In the genomic region with DNA sequence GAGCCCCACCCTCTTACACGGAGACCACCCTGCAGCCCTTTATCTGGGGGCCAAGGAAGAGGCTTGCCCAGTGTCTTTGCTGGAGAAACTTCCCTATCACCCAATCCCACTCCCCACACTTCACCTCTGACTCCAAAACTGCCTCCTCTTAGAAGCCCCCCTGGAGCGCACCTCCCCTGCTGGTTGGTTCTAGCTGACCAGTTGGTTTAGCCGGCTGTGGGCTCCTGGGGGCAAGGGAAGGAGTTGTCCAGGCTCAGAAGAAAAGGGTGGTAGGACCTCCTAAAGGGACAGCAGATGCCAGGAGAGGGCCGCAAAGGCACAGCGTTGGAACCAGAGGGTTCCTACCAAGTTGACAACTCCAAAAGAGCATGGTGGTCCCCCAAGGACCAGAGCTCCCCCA, we compare ENCODE assay signal across 11 cellular contexts. TPM values are rescaled to one million over a fixed set of nuclear protein-coding genes. Genes with fewer than 3 reads are reported as not detected.
DNase-seq lines count a peak whose midpoint lies in the region; TF ChIP-seq lines count a peak whose summit lies in the region.
"Had no signal": no experiment of that assay in that cellular context is flagged by ENCODE, and none has a peak within 500 bp of the region (broad histone marks: within the 10 kb centered on the region; RNA-seq: fewer than 3 reads in every experiment).

No MANE protein-coding gene starts in this region.

- no peak overlapping the region for H3K27ac Mint-ChIP-seq in glutamatergic neuron (ENCODE audit: unreplicated experiment)
- H3K27ac Mint-ChIP-seq: CD4-positive, alpha-beta memory T cell had no signal

- H3K4me3 ChIP-seq in AG09309 (ENCODE audit: control insufficient read depth, low read depth, low read length) (peak overlapping the region; percentile 81), adipocyte (ENCODE audit: low read length) (peak overlapping the region; percentile 91), rectal smooth muscle tissue (ENCODE audit: low read length) (peak overlapping the region; percentile 68)

- H3K4me1 ChIP-seq in adipocyte (ENCODE audit: control insufficient read depth, insufficient read depth, low read length) (peaks cover 88% of the 10 kb centered on the region), rectal smooth muscle tissue (ENCODE audit: control insufficient read depth, insufficient read depth, low read length) (peaks cover 47% of the 10 kb centered on the region)

- no peaks in the 10 kb centered on the region for H3K36me3 Mint-ChIP-seq in glutamatergic neuron (ENCODE audit: unreplicated experiment)
- H3K36me3 Mint-ChIP-seq: CD4-positive, alpha-beta memory T cell had no signal

- H3K9me3 Mint-ChIP-seq in glutamatergic neuron (ENCODE audit: unreplicated experiment), result peaks cover 26% of the 10 kb centered on the region
- H3K9me3 Mint-ChIP-seq: CD4-positive, alpha-beta memory T cell had no signal

- peak overlapping the region; percentile 84 for H3K4me3 Mint-ChIP-seq in glutamatergic neuron (ENCODE audit: unreplicated experiment)

- H3K27me3 ChIP-seq in adipocyte (replicated peaks; ENCODE audit: control insufficient read depth, insufficient read depth, low read length) (no peaks in the 10 kb centered on the region), rectal smooth muscle tissue (ENCODE audit: control insufficient read depth, insufficient read depth, low read length) (no peaks in the 10 kb centered on the region)

- H3K27ac ChIP-seq in rectal smooth muscle tissue (ENCODE audit: low read depth, low read length), result no peak overlapping the region
- H3K27ac ChIP-seq: HL-60 had no signal

- H3K36me3 ChIP-seq in adipocyte (ENCODE audit: control insufficient read depth, insufficient read depth, low read length, severe bottlenecking), result no peaks in the 10 kb centered on the region
- H3K36me3 ChIP-seq in rectal smooth muscle tissue (ENCODE audit: control insufficient read depth, insufficient read depth, low read length), result no peaks in the 10 kb centered on the region

- peaks cover 40% of the 10 kb centered on the region for H3K4me1 Mint-ChIP-seq in glutamatergic neuron (ENCODE audit: low read depth, unreplicated experiment)

- H3K27me3 Mint-ChIP-seq in glutamatergic neuron (ENCODE audit: unreplicated experiment), result peaks cover 29% of the 10 kb centered on the region

- H3K9me3 ChIP-seq in adipocyte (ENCODE audit: control insufficient read depth, low read length), result no peaks in the 10 kb centered on the region

- DNase-seq in AG09309 (ENCODE audit: low read depth) (no peak), adipocyte (ENCODE audit: low read depth) (no peak), glutamatergic neuron (no peak), NCI-H1694 (lab: John Stamatoyannopoulos, UW) (no peak), hippocampal formation (lab: John Stamatoyannopoulos, UW) (no peak), COLO668 (lab: John Stamatoyannopoulos, UW; ENCODE audit: unreplicated experiment) (no peak)
- DNase-seq in activated CD4-positive, alpha-beta T cell treated with anti-CD3 and anti-CD28 coated beads for 48 hours, result no peak
- DNase-seq: stimulated activated CD4-positive, alpha-beta T cell treated with anti-CD3 and anti-CD28 coated beads, Interleukin-4, amount 100 ng/mL, for 4 hours had no signal

- TF ChIP-seq CTCF in AG09309 (IDR thresholded peaks at IDR 0.05; ENCODE audit: control insufficient read depth, insufficient read depth, low read depth, low read length, missing control alignments) (no peak), glutamatergic neuron (IDR thresholded peaks at IDR 0.05; ENCODE audit: partially characterized antibody, unreplicated experiment) (no peak)

- H3K9ac ChIP-seq in adipocyte (ENCODE audit: low read length) (peak overlapping the region; percentile 51), rectal smooth muscle tissue (ENCODE audit: low read length) (peak overlapping the region; percentile 35)

RNA-seq across cellular contexts. Expression of gene BCAR1, which starts 2.0 kb away (rescaled TPM):
- total RNA-seq in glutamatergic neuron (ENCODE audit: unreplicated experiment), result 212 TPM

RNA-seq across cellular contexts. Expression of gene CTRB1, which starts 30.7 kb away (rescaled TPM):
- total RNA-seq in glutamatergic neuron (ENCODE audit: unreplicated experiment), result not detected
- total RNA-seq: CD4-positive, alpha-beta memory T cell had no signal

RNA-seq across cellular contexts. Expression of gene CTRB2, which starts 42.5 kb away (rescaled TPM):
- total RNA-seq in glutamatergic neuron (ENCODE audit: unreplicated experiment), result not detected
- total RNA-seq: CD4-positive, alpha-beta memory T cell had no signal
